ENCODE assay signal across 11 cellular contexts in genomic region chr22:31639640-31640039, GRCh38. TPM values are rescaled to one million over a fixed set of nuclear protein-coding genes. Genes with fewer than 3 reads are reported as not detected.
DNase-seq lines count a peak whose midpoint lies in the region; ATAC-seq and TF ChIP-seq lines count a peak whose summit lies in the region.
"Had no signal": no experiment of that assay in that cellular context is flagged by ENCODE, and none has a peak within 500 bp of the region (broad histone marks: within the 10 kb centered on the region; RNA-seq: fewer than 3 reads in every experiment).

No MANE protein-coding gene starts in this region.

- H3K4me2 ChIP-seq in PC-3 (ENCODE audit: low read length): no peak overlapping the region

- peak overlapping the region; percentile 10 for H3K4me3 Mint-ChIP-seq in T-helper 1 cell treated with Interleukin-12 subunit alpha and Interleukin-12 subunit beta and Interleukin-4 antibody, amounts not matched to agents 30 μg/mL and 1 μg/mL, for 36 hours
- H3K4me3 Mint-ChIP-seq in stimulated activated memory B cell treated with anti-CD40 and anti-IgM and Interleukin-4, amounts not matched to agents 10 μg/mL and 1 μg/mL and 100 μg/mL, for 72 hours: no peak overlapping the region

- CTCF ChIA-PET in PC-3 (lab: Charles Lee): interaction anchor here (0.6 kb wide), 1 partner anchor 228 kb away, joined by 3 read pairs; no protein-coding TSS in a partner anchor

- intact Hi-C loops in PC-3 (cut with micrococcal nuclease): no loop called here

- H3K27ac Mint-ChIP-seq in T-helper 1 cell treated with Interleukin-12 subunit alpha and Interleukin-12 subunit beta and Interleukin-4 antibody, amounts not matched to agents 30 μg/mL and 1 μg/mL, for 36 hours: no peak overlapping the region
- peak overlapping the region; percentile 96 for H3K27ac Mint-ChIP-seq in stimulated activated memory B cell treated with anti-CD40 and anti-IgM and Interleukin-4, amounts not matched to agents 10 μg/mL and 1 μg/mL and 100 μg/mL, for 72 hours

- H3K79me2 ChIP-seq in PC-3 (ENCODE audit: low read length): peaks cover 65% of the 10 kb centered on the region

- H3K36me3 Mint-ChIP-seq in T-helper 1 cell treated with Interleukin-12 subunit alpha and Interleukin-12 subunit beta and Interleukin-4 antibody, amounts not matched to agents 30 μg/mL and 1 μg/mL, for 36 hours (ENCODE audit: low read depth): peaks cover 7% of the 10 kb centered on the region
- H3K36me3 Mint-ChIP-seq in stimulated activated memory B cell treated with anti-CD40 and anti-IgM and Interleukin-4, amounts not matched to agents 10 μg/mL and 1 μg/mL and 100 μg/mL, for 72 hours: peaks cover 11% of the 10 kb centered on the region

- no peaks in the 10 kb centered on the region for H3K27me3 Mint-ChIP-seq in T-helper 1 cell treated with Interleukin-12 subunit alpha and Interleukin-12 subunit beta and Interleukin-4 antibody, amounts not matched to agents 30 μg/mL and 1 μg/mL, for 36 hours (ENCODE audit: low read depth)
- no peaks in the 10 kb centered on the region for H3K27me3 Mint-ChIP-seq in stimulated activated memory B cell treated with anti-CD40 and anti-IgM and Interleukin-4, amounts not matched to agents 10 μg/mL and 1 μg/mL and 100 μg/mL, for 72 hours

- no peaks in the 10 kb centered on the region for H4K20me1 ChIP-seq in PC-3 (ENCODE audit: low read length)

- H3K4me3 ChIP-seq in PC-3 (ENCODE audit: low read length): no peak overlapping the region

- BruUV-seq in PC-3 (replicated peaks; lab: Mats Ljungman, UMichigan): no TSS peak

- no peak overlapping the region for H3K9ac ChIP-seq in PC-3 (ENCODE audit: low read length)

- H3F3A ChIP-seq in PC-3 (ENCODE audit: low read length, unreplicated experiment): no peaks in the 10 kb centered on the region

- H2AFZ ChIP-seq in PC-3 (ENCODE audit: low read length): no peak overlapping the region

- peak; percentile 60 for ATAC-seq in PC-3
- no peak for ATAC-seq in stimulated activated memory B cell treated with anti-CD40 and anti-IgM and Interleukin-4, amounts not matched to agents 10 μg/mL and 1 μg/mL and 100 μg/mL, for 72 hours
- ATAC-seq in GM21360 (IDR thresholded peaks at IDR 0.05; ENCODE audit: unreplicated experiment): no peak

- no peaks in the 10 kb centered on the region for H3K9me3 Mint-ChIP-seq in T-helper 1 cell treated with Interleukin-12 subunit alpha and Interleukin-12 subunit beta and Interleukin-4 antibody, amounts not matched to agents 30 μg/mL and 1 μg/mL, for 36 hours
- H3K9me3 Mint-ChIP-seq in stimulated activated memory B cell treated with anti-CD40 and anti-IgM and Interleukin-4, amounts not matched to agents 10 μg/mL and 1 μg/mL and 100 μg/mL, for 72 hours: no peaks in the 10 kb centered on the region
- H3K9me3 Mint-ChIP-seq: activated T-helper 2 cell treated with anti-CD3 and anti-CD28 coated beads, Interferon-gamma antibody, Interleukin-2, Interleukin-4, amounts not matched to agents 10 μg/mL and 5 μg/mL and 100 μg/mL, durations not matched to agents 14 hours and 24 hours and 36 hours had no signal

- no peak for DNase-seq in T-helper 1 cell
- DNase-seq in PC-3: peak; percentile 38
- DNase-seq in iPS-NIHi11 (ENCODE audit: low spot score): peak; percentile 1
- DNase-seq in T1000 (lab: John Stamatoyannopoulos, UW): no peak
- no peak for DNase-seq in midbrain (lab: John Stamatoyannopoulos, UW)
- DNase-seq: DMS 273 treated with DMSO at 0.1 percent for 48 hours had no signal

- H3K27ac ChIP-seq in PC-3 (ENCODE audit: low read length): no peak overlapping the region
- H3K27ac ChIP-seq: 22Rv1 had no signal

- H3K4me1 Mint-ChIP-seq in T-helper 1 cell treated with Interleukin-12 subunit alpha and Interleukin-12 subunit beta and Interleukin-4 antibody, amounts not matched to agents 30 μg/mL and 1 μg/mL, for 36 hours (ENCODE audit: low read depth): peaks cover 22% of the 10 kb centered on the region
- peaks cover 55% of the 10 kb centered on the region for H3K4me1 Mint-ChIP-seq in stimulated activated memory B cell treated with anti-CD40 and anti-IgM and Interleukin-4, amounts not matched to agents 10 μg/mL and 1 μg/mL and 100 μg/mL, for 72 hours

- TF ChIP-seq CTCF in PC-3 (conservative IDR thresholded peaks at IDR 0.05; ENCODE audit: low read depth, low read length): no peak

- POLR2A ChIA-PET in PC-3 (lab: Charles Lee; ENCODE audit: unreplicated experiment): no interaction called here

- H3K4me1 ChIP-seq in PC-3 (ENCODE audit: insufficient read depth, low read length): no peaks in the 10 kb centered on the region

- H3K36me3 ChIP-seq in PC-3 (ENCODE audit: low read depth, low read length): no peaks in the 10 kb centered on the region

- H3K9me2 ChIP-seq in PC-3 (replicated peaks; ENCODE audit: low read length): no peaks in the 10 kb centered on the region

- H3K27me3 ChIP-seq in PC-3 (ENCODE audit: low read length): no peaks in the 10 kb centered on the region

- H3K9me3 ChIP-seq in PC-3 (ENCODE audit: low read length): no peaks in the 10 kb centered on the region

RNA-seq across cellular contexts. Expression of gene PISD, which starts 22.4 kb away (rescaled TPM):
- 36.0 and 50.5 TPM in 2 replicates for total RNA-seq in PC-3 (2014; rRNA removed)

Comparison
In these comparisons a context has a peak if more than half of its experiments do, and no peak if none do; other contexts are left out.
1. DNase-seq: peak in PC-3 (single experiment) and iPS-NIHi11 (single experiment); none in T-helper 1 cell (0 of 5), T1000 (single experiment) and midbrain (single experiment).